ENCODE assay signal across 17 cellular contexts in the genomic region with DNA sequence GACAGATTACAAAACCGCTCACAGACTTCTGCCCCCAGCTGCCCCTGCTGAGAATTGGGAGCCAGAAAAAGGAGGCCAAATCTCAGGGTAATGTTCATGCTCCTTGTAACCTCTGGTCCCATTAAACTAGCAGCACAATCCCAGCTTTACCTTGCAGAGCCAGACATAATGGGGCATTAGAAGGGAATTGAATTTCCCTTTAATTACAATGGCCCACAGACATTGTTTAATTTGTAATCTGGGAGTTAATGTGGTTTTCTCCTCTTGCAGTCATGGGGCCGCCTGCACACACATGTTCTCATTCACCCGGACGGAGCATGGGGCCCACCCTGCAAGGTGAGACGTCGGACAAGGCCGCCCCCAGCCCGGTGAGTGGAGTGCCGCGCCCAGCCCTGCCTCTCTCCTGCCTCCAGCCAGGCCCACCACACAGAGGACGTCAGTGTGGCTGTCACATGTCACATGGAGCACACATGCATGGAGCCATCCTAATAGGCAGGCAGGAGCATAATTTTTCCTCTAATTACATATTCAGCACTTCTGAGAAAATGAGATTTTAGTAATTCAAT.
"Had no signal": no experiment of that assay in that cellular context is flagged by ENCODE, and none has a peak within 500 bp of the region (broad histone marks: within the 10 kb centered on the region; RNA-seq: fewer than 3 reads in every experiment).

No MANE protein-coding gene starts in this region.

- H3K27ac Mint-ChIP-seq: activated T-cell treated with anti-CD3 and anti-CD28 coated beads, Interleukin-2, amount 50 U/mL, for 72 hours; immature natural killer cell; memory B cell had no signal

- H3K36me3 Mint-ChIP-seq: immature natural killer cell; memory B cell; stimulated activated naive B cell treated with anti-CD40 and anti-IgM and Interleukin-4, amounts not matched to agents 10 μg/mL and 1 μg/mL and 100 μg/mL, for 72 hours had no signal

- DNase-seq: activated CD4-positive, alpha-beta T cell treated with anti-CD3 and anti-CD28 coated beads for 1 hour; activated effector memory CD4-positive, alpha-beta T cell treated with anti-CD3 and anti-CD28 coated beads, Interleukin-2, amount 50 U/mL, for 16 hours; effector CD4-positive, alpha-beta T cell; immature natural killer cell; kidney glomerular epithelial cell; mucosa of descending colon; posterior cingulate gyrus; retina; WERI-Rb-1 had no signal

- H3K4me3 Mint-ChIP-seq: activated CD4-positive, alpha-beta memory T cell treated with anti-CD3 and anti-CD28 coated beads, Interleukin-2, amount 10 ng/mL, durations not matched to agents 7 days and 5 days; activated T-cell treated with anti-CD3 and anti-CD28 coated beads, Interleukin-2, amount 50 U/mL, for 72 hours; immature natural killer cell; memory B cell; stimulated activated naive B cell treated with anti-CD40 and anti-IgM and Interleukin-4, amounts not matched to agents 10 μg/mL and 1 μg/mL and 100 μg/mL, for 72 hours had no signal

- H3K36me3 ChIP-seq: adrenal gland, thoracic aorta, upper lobe of left lung had no signal

- H3K9me3 Mint-ChIP-seq: activated CD4-positive, alpha-beta memory T cell treated with anti-CD3 and anti-CD28 coated beads, Interleukin-2, amount 10 ng/mL, durations not matched to agents 7 days and 5 days; activated T-cell treated with anti-CD3 and anti-CD28 coated beads, Interleukin-2, amount 50 U/mL, for 72 hours; immature natural killer cell; memory B cell; naive thymus-derived CD4-positive, alpha-beta T cell; stimulated activated naive B cell treated with anti-CD40 and anti-IgM and Interleukin-4, amounts not matched to agents 10 μg/mL and 1 μg/mL and 100 μg/mL, for 72 hours had no signal

- H3K4me3 ChIP-seq: adrenal gland, mucosa of descending colon, thoracic aorta, upper lobe of left lung had no signal

- H3K27ac ChIP-seq: adrenal gland, thoracic aorta, upper lobe of left lung, WERI-Rb-1 had no signal

- H3K4me1 ChIP-seq: adrenal gland, upper lobe of left lung had no signal

- H3K27me3 Mint-ChIP-seq: activated CD4-positive, alpha-beta memory T cell treated with anti-CD3 and anti-CD28 coated beads, Interleukin-2, amount 10 ng/mL, durations not matched to agents 7 days and 5 days; naive thymus-derived CD4-positive, alpha-beta T cell had no signal

- H3K9me3 ChIP-seq: adrenal gland, mucosa of descending colon, thoracic aorta, upper lobe of left lung had no signal
